ENCODE assay signal across 16 cellular contexts in the genomic region with DNA sequence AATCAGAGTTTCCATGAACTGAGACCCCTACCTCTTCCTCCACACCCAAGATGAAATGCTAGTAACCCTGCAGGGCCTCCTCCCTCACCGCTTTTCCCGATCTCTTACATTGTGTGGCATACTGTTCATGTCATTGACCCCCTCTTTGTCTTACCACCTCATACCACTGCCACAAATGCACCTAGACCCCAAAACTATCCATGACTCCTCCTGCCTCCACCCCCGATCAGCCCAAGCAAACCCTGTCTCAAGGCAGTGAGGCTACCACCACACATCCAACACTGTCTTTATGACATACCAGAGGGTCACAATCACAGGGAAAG. TPM values are rescaled to one million over a fixed set of nuclear protein-coding genes. Genes with fewer than 3 reads are reported as not detected.
DNase-seq lines count a peak whose midpoint lies in the region; ATAC-seq and TF ChIP-seq lines count a peak whose summit lies in the region.
"Had no signal": no experiment of that assay in that cellular context is flagged by ENCODE, and none has a peak within 500 bp of the region (broad histone marks: within the 10 kb centered on the region; RNA-seq: fewer than 3 reads in every experiment).

No MANE protein-coding gene starts in this region.

- H3K9me3 ChIP-seq in Caco-2 (no peaks in the 10 kb centered on the region), PC-3 (ENCODE audit: low read length) (no peaks in the 10 kb centered on the region)
- H3K9me3 ChIP-seq: upper lobe of left lung had no signal

- H3K9ac ChIP-seq in PC-3 (ENCODE audit: low read length), result no peak overlapping the region

- H3K4me3 ChIP-seq in Caco-2 (ENCODE audit: low read depth, low read length) (no peak overlapping the region), PC-3 (ENCODE audit: low read length) (no peak overlapping the region)
- H3K4me3 ChIP-seq: coronary artery, upper lobe of left lung had no signal

- intact Hi-C loops in Caco-2 (cut with micrococcal nuclease; ENCODE audit: unreplicated experiment) (loop anchor here (1.0 to 2.0 kb wide), 8 partner anchors 31 to 368 kb away; a partner anchor contains a TSS), PC-3 (cut with micrococcal nuclease) (loop anchor here (1.0 to 5.0 kb wide), 5 partner anchors 112 to 1847 kb away; a partner anchor contains a TSS)
- intact Hi-C loops in dendritic cell treated with granulocyte-macrophage colony-stimulating factor and Interleukin-4, amounts not matched to agents 40 ng/mL and 50 ng/mL, for 4 days (cut with micrococcal nuclease), result loop anchor here (1.0 to 5.0 kb wide), 4 partner anchors 222 to 1846 kb away; no protein-coding TSS in a partner anchor

- no peak overlapping the region for H3K4me2 ChIP-seq in PC-3 (ENCODE audit: low read length)

- no peak; the same call in 1 of the 2 replicates for ATAC-seq in PC-3
- ATAC-seq in activated T-helper 17 cell treated with anti-CD3 and anti-CD28 coated beads, Interleukin-2, amount 50 U/mL, for 72 hours (replicated peaks), result no peak
- ATAC-seq: activated CD8-positive, alpha-beta T cell treated with anti-CD3 and anti-CD28 coated beads, Interleukin-2, amount 10 ng/mL, durations not matched to agents 7 days and 5 days had no signal

- no peaks in the 10 kb centered on the region for H3K27me3 ChIP-seq in Caco-2 (replicated peaks; ENCODE audit: control insufficient read depth, insufficient read depth, low read length)
- no peaks in the 10 kb centered on the region for H3K27me3 ChIP-seq in PC-3 (ENCODE audit: low read length)
- H3K27me3 ChIP-seq: upper lobe of left lung had no signal

- POLR2A ChIA-PET in Caco-2 (lab: Charles Lee) (no interaction called here), PC-3 (lab: Charles Lee; ENCODE audit: unreplicated experiment) (interaction anchor here (0.7 kb wide), 1 partner anchor 205 kb away, joined by 4 read pairs; no protein-coding TSS in a partner anchor)

- peaks cover 30% of the 10 kb centered on the region for H3K4me1 ChIP-seq in Caco-2
- peaks cover 20% of the 10 kb centered on the region; the same call in 1 of the 2 replicates for H3K4me1 ChIP-seq in PC-3 (ENCODE audit: insufficient read depth, low read length)
- H3K4me1 ChIP-seq: upper lobe of left lung had no signal

- no peak overlapping the region for H2AFZ ChIP-seq in PC-3 (ENCODE audit: low read length)

- H3K9me3 Mint-ChIP-seq in Caco-2 (ENCODE audit: unreplicated experiment) (no peaks in the 10 kb centered on the region), progenitor cell of endocrine pancreas (ENCODE audit: low read depth) (no peaks in the 10 kb centered on the region)
- H3K9me3 Mint-ChIP-seq in dendritic cell treated with granulocyte-macrophage colony-stimulating factor and Interleukin-4, amounts not matched to agents 40 ng/mL and 50 ng/mL, for 4 days, result no peaks in the 10 kb centered on the region
- H3K9me3 Mint-ChIP-seq in activated T-helper 17 cell treated with anti-CD3 and anti-CD28 coated beads, Interleukin-2, amount 50 U/mL, for 72 hours, result no peaks in the 10 kb centered on the region

- no peaks in the 10 kb centered on the region for H3F3A ChIP-seq in PC-3 (ENCODE audit: low read length, unreplicated experiment)

- peak overlapping the region; percentile 14 for H3K27ac Mint-ChIP-seq in Caco-2 (ENCODE audit: unreplicated experiment)
- H3K27ac Mint-ChIP-seq in dendritic cell treated with granulocyte-macrophage colony-stimulating factor and Interleukin-4, amounts not matched to agents 40 ng/mL and 50 ng/mL, for 4 days, result peak overlapping the region; percentile 0
- peak overlapping the region; percentile 57 for H3K27ac Mint-ChIP-seq in progenitor cell of endocrine pancreas
- no peak overlapping the region for H3K27ac Mint-ChIP-seq in activated T-helper 17 cell treated with anti-CD3 and anti-CD28 coated beads, Interleukin-2, amount 50 U/mL, for 72 hours
- H3K27ac Mint-ChIP-seq: activated CD8-positive, alpha-beta T cell treated with anti-CD3 and anti-CD28 coated beads, Interleukin-2, amount 10 ng/mL, durations not matched to agents 7 days and 5 days; CD4-positive, alpha-beta memory T cell had no signal

- H3K27me3 Mint-ChIP-seq in Caco-2 (ENCODE audit: insufficient read depth, unreplicated experiment), result no peaks in the 10 kb centered on the region
- no peaks in the 10 kb centered on the region for H3K27me3 Mint-ChIP-seq in dendritic cell treated with granulocyte-macrophage colony-stimulating factor and Interleukin-4, amounts not matched to agents 40 ng/mL and 50 ng/mL, for 4 days
- no peaks in the 10 kb centered on the region for H3K27me3 Mint-ChIP-seq in progenitor cell of endocrine pancreas
- peaks cover 12% of the 10 kb centered on the region for H3K27me3 Mint-ChIP-seq in activated T-helper 17 cell treated with anti-CD3 and anti-CD28 coated beads, Interleukin-2, amount 50 U/mL, for 72 hours

- H3K36me3 Mint-ChIP-seq in Caco-2 (ENCODE audit: insufficient read depth, unreplicated experiment), result peaks cover 66% of the 10 kb centered on the region
- H3K36me3 Mint-ChIP-seq in dendritic cell treated with granulocyte-macrophage colony-stimulating factor and Interleukin-4, amounts not matched to agents 40 ng/mL and 50 ng/mL, for 4 days (ENCODE audit: low read depth), result no peaks in the 10 kb centered on the region
- peaks cover 11% of the 10 kb centered on the region for H3K36me3 Mint-ChIP-seq in progenitor cell of endocrine pancreas (ENCODE audit: insufficient read depth)
- H3K36me3 Mint-ChIP-seq in activated T-helper 17 cell treated with anti-CD3 and anti-CD28 coated beads, Interleukin-2, amount 50 U/mL, for 72 hours (ENCODE audit: low read depth), result no peaks in the 10 kb centered on the region
- H3K36me3 Mint-ChIP-seq: CD4-positive, alpha-beta memory T cell had no signal

- DNase-seq in Caco-2 (no peak), PC-3 (no peak), progenitor cell of endocrine pancreas (ENCODE audit: low spot score, unreplicated experiment) (no peak), occipital lobe (lab: John Stamatoyannopoulos, UW) (no peak), NCI-H2227 (lab: John Stamatoyannopoulos, UW; ENCODE audit: unreplicated experiment) (no peak)
- DNase-seq: activated CD4-positive, CD25-positive, alpha-beta regulatory T cell treated with anti-CD3 and anti-CD28 coated beads, Interleukin-2, amount 50 U/mL, for 72 hours; activated CD8-positive, alpha-beta T cell treated with anti-CD3 and anti-CD28 coated beads, Interleukin-2, amount 10 ng/mL, durations not matched to agents 7 days and 5 days; CD4-positive, alpha-beta memory T cell; stimulated activated CD4-positive, alpha-beta T cell treated with anti-CD3 and anti-CD28 coated beads, Interleukin-12 subunit alpha, Interleukin-12 subunit beta, amount 100 ng/mL, for 4 hours had no signal

- peak in 1 of 2 experiments; percentile 13 for TF ChIP-seq CTCF in Caco-2 (IDR thresholded peaks at IDR 0.05; ENCODE audit: insufficient read depth in 1 of 2, low read depth in 1 of 2, low read length in 1 of 2, severe bottlenecking in 1 of 2, unreplicated experiment in 1 of 2)
- peak; percentile 25; the same call in 1 of the 2 replicates for TF ChIP-seq CTCF in PC-3 (conservative IDR thresholded peaks at IDR 0.05; ENCODE audit: low read depth, low read length)
- peak; percentile 2 for TF ChIP-seq CTCF in progenitor cell of endocrine pancreas (IDR thresholded peaks at IDR 0.05; ENCODE audit: unreplicated experiment)

- H3K9me2 ChIP-seq in PC-3 (replicated peaks; ENCODE audit: low read length), result no peaks in the 10 kb centered on the region

- no peak overlapping the region for H3K27ac ChIP-seq in PC-3 (ENCODE audit: low read length)
- H3K27ac ChIP-seq: coronary artery, upper lobe of left lung had no signal

- no peaks in the 10 kb centered on the region for H4K20me1 ChIP-seq in PC-3 (ENCODE audit: low read length)

- H3K36me3 ChIP-seq in Caco-2 (ENCODE audit: control insufficient read depth, insufficient read depth, low read length), result peaks cover 7% of the 10 kb centered on the region
- no peaks in the 10 kb centered on the region for H3K36me3 ChIP-seq in PC-3 (ENCODE audit: low read depth, low read length)
- H3K36me3 ChIP-seq: upper lobe of left lung had no signal

- no peaks in the 10 kb centered on the region for H3K79me2 ChIP-seq in PC-3 (ENCODE audit: low read length)

- CTCF ChIA-PET in Caco-2 (lab: Charles Lee), result no interaction called here
- CTCF ChIA-PET in PC-3 (lab: Charles Lee), result interaction anchor here (0.6 kb wide), 1 partner anchor 1987 kb away, joined by 4 read pairs; no protein-coding TSS in a partner anchor

- H3K4me3 Mint-ChIP-seq in Caco-2 (ENCODE audit: unreplicated experiment) (no peak overlapping the region), progenitor cell of endocrine pancreas (ENCODE audit: low read depth) (no peak overlapping the region)
- H3K4me3 Mint-ChIP-seq in dendritic cell treated with granulocyte-macrophage colony-stimulating factor and Interleukin-4, amounts not matched to agents 40 ng/mL and 50 ng/mL, for 4 days, result no peak overlapping the region
- no peak overlapping the region for H3K4me3 Mint-ChIP-seq in activated T-helper 17 cell treated with anti-CD3 and anti-CD28 coated beads, Interleukin-2, amount 50 U/mL, for 72 hours
- H3K4me3 Mint-ChIP-seq: activated CD8-positive, alpha-beta T cell treated with anti-CD3 and anti-CD28 coated beads, Interleukin-2, amount 10 ng/mL, durations not matched to agents 7 days and 5 days; CD4-positive, alpha-beta memory T cell had no signal

- H3K4me1 Mint-ChIP-seq in Caco-2 (ENCODE audit: low read depth, unreplicated experiment) (peaks cover 34% of the 10 kb centered on the region), progenitor cell of endocrine pancreas (ENCODE audit: low read depth) (peaks cover 6% of the 10 kb centered on the region)
- H3K4me1 Mint-ChIP-seq in dendritic cell treated with granulocyte-macrophage colony-stimulating factor and Interleukin-4, amounts not matched to agents 40 ng/mL and 50 ng/mL, for 4 days (ENCODE audit: low read depth), result no peaks in the 10 kb centered on the region
- H3K4me1 Mint-ChIP-seq in activated T-helper 17 cell treated with anti-CD3 and anti-CD28 coated beads, Interleukin-2, amount 50 U/mL, for 72 hours, result no peaks in the 10 kb centered on the region
- H3K4me1 Mint-ChIP-seq: CD4-positive, alpha-beta memory T cell had no signal

- BruUV-seq in Caco-2 (replicated peaks; lab: Mats Ljungman, UMichigan) (no TSS peak), PC-3 (replicated peaks; lab: Mats Ljungman, UMichigan) (no TSS peak)

RNA-seq across cellular contexts. Expression of a gene that starts 55.7 kb away (rescaled TPM):
- 1.0 TPM in 1 of 2 replicates, not detected in the other for total RNA-seq in Caco-2 (2022)
- 0.95 TPM in 1 of 2 replicates, not detected in the other for total RNA-seq in PC-3 (2014; rRNA removed)
- total RNA-seq in progenitor cell of endocrine pancreas, result 1.5 and 2.0 TPM in 2 replicates
- under 1 TPM; 0.45 to 0.69 TPM for total RNA-seq in activated T-helper 17 cell treated with anti-CD3 and anti-CD28 coated beads, Interleukin-2, amount 50 U/mL, for 72 hours
- total RNA-seq in occipital lobe, result not detected
- total RNA-seq: left lobe of liver, mononuclear cell, renal cortical epithelial cell had no signal
